In the genomic region with DNA sequence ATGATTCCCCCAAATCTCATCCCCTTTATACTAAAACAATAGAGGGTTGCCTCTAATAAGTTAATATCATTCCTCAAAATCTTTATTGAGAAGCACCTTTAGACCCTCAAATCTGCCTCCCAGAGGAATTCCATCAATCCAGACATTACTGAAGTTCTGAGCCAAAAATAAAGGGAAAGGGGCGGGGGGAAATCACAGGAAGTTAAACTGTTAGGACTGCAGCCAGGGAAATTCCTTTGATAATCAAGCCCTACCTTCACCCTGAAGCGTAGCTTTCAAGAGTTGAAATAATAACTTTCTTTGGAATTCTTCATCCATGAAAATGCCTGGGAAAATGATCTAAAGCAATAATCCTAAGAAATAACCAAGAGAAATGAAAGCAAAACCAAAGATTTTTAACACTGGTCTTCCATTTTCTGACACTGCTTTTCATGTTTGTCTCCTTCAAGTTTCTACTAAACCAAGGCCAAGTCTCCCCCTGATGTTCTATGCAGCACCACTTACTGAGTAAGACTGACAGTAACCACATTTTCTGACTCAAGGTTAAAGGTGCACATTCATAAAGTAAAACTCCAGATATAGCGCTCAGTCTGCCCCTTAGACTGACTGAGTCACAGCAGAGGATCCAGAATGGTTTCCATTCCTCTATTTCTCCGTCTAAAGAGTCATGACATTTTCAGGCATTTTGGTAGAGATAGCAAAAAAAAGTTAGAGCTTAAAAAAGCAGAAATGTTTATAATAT, we compare ENCODE assay signal across 8 cellular contexts.
DNase-seq lines count a peak whose midpoint lies in the region; ATAC-seq and TF ChIP-seq lines count a peak whose summit lies in the region.

No MANE protein-coding gene starts in this region.

- peak; percentile 51 to 85 for ATAC-seq in activated T-cell treated with anti-CD3 and anti-CD28 coated beads, Interleukin-2, amount 50 U/mL, for 4 hours
- peak; percentile 90 for ATAC-seq in HG03095 (IDR thresholded peaks at IDR 0.05; ENCODE audit: unreplicated experiment)
- ATAC-seq in WTC11 = peak; percentile 76

- POLR2A ChIA-PET in WTC11 (lab: Charles Lee) = no interaction called here

- intact Hi-C loops in transverse colon (cut with DNase I; ENCODE audit: low total_unique reads) = no loop called here

- TF ChIP-seq EP300 in transverse colon (IDR thresholded peaks at IDR 0.05; ENCODE audit: low read depth) = no peak

- no peak for TF ChIP-seq POLR2A in transverse colon (IDR thresholded peaks at IDR 0.05)

- H3K9me3 Mint-ChIP-seq in activated T-cell treated with anti-CD3 and anti-CD28 coated beads, Interleukin-2, amount 50 U/mL, for 4 hours = no peaks in the 10 kb centered on the region
- H3K9me3 Mint-ChIP-seq in WTC11 (no peaks in the 10 kb centered on the region), progenitor cell of endocrine pancreas (ENCODE audit: low read depth) (no peaks in the 10 kb centered on the region)

- peaks cover 0 to 9% (median 0%) of the 10 kb centered on the region in 4 donors for H3K4me1 ChIP-seq in transverse colon

- no peak overlapping the region for H3K4me3 Mint-ChIP-seq in activated T-cell treated with anti-CD3 and anti-CD28 coated beads, Interleukin-2, amount 50 U/mL, for 4 hours
- H3K4me3 Mint-ChIP-seq in WTC11 = no peak overlapping the region; the same call in 1 of the 2 replicates
- no peak overlapping the region for H3K4me3 Mint-ChIP-seq in progenitor cell of endocrine pancreas (ENCODE audit: low read depth)

- CTCF ChIA-PET in WTC11 (lab: Charles Lee) = interaction anchor here (0.9 kb wide), 1 partner anchor 272 kb away, joined by 3 read pairs; no protein-coding TSS in a partner anchor

- TF ChIP-seq CTCF in WTC11 (IDR thresholded peaks at IDR 0.05) (no peak), transverse colon (IDR thresholded peaks at IDR 0.05) (no peak), progenitor cell of endocrine pancreas (IDR thresholded peaks at IDR 0.05; ENCODE audit: unreplicated experiment) (no peak)

- H3K4me1 Mint-ChIP-seq in activated T-cell treated with anti-CD3 and anti-CD28 coated beads, Interleukin-2, amount 50 U/mL, for 4 hours (ENCODE audit: low read depth) = no peaks in the 10 kb centered on the region
- H3K4me1 Mint-ChIP-seq in WTC11 (peaks cover 57% of the 10 kb centered on the region), progenitor cell of endocrine pancreas (ENCODE audit: low read depth) (peaks cover 12% of the 10 kb centered on the region)

- peak overlapping the region; percentile 98 for H3K27ac Mint-ChIP-seq in WTC11
- no peak overlapping the region for H3K27ac Mint-ChIP-seq in progenitor cell of endocrine pancreas

- 42 to 51% methylated on average over 4 of the region's 4 CpGs for WGBS in transverse colon (ENCODE audit: low coverage in 1 of 2), 2 donors

- peak overlapping the region in 1 of 4 donors; percentile 16 for H3K4me3 ChIP-seq in transverse colon

- no peaks in the 10 kb centered on the region for H3K27me3 ChIP-seq in transverse colon

- H3K27ac ChIP-seq in transverse colon = peak overlapping the region; percentile 39 to 70 (median 58)

- DNase-seq in activated T-cell treated with anti-CD3 and anti-CD28 coated beads, Interleukin-2, amount 50 U/mL, for 4 hours = no peak
- DNase-seq in activated T-cell treated with anti-CD3 and anti-CD28 coated beads for 4 hours (no peak), WTC11 (ENCODE audit: low spot score) (no peak), iris pigment epithelial cell (ENCODE audit: low read depth) (peak; percentile 97), transverse colon (no peak), SHP77 treated with DMSO at 0.1 percent for 48 hours (lab: John Stamatoyannopoulos, UW) (no peak), progenitor cell of endocrine pancreas (ENCODE audit: low spot score, unreplicated experiment) (no peak)

- in situ Hi-C loops in transverse colon (cut with MboI; ENCODE audit: low pct_ligation_motif_present in 1 of 4, low pct_unique_long_range_greater_than_20kb in 1 of 4, low sequenced_read_pairs in 3 of 4) = no loop called here

- no peaks in the 10 kb centered on the region for H3K36me3 Mint-ChIP-seq in activated T-cell treated with anti-CD3 and anti-CD28 coated beads, Interleukin-2, amount 50 U/mL, for 4 hours (ENCODE audit: insufficient read depth)
- H3K36me3 Mint-ChIP-seq in WTC11 (no peaks in the 10 kb centered on the region), progenitor cell of endocrine pancreas (ENCODE audit: insufficient read depth) (no peaks in the 10 kb centered on the region)

- no peaks in the 10 kb centered on the region for H3K9me3 ChIP-seq in transverse colon

- H3K36me3 ChIP-seq in transverse colon = no peaks in the 10 kb centered on the region

- H3K27me3 Mint-ChIP-seq in activated T-cell treated with anti-CD3 and anti-CD28 coated beads, Interleukin-2, amount 50 U/mL, for 4 hours (ENCODE audit: low read depth) = no peaks in the 10 kb centered on the region
- H3K27me3 Mint-ChIP-seq in WTC11 (ENCODE audit: low read depth) (no peaks in the 10 kb centered on the region), progenitor cell of endocrine pancreas (no peaks in the 10 kb centered on the region)

TF ChIP-seq in WTC11, 78 proteins besides CTCF, POLR2A, EP300 and RAD21 (continues in another document):
- TF ChIP-seq, protein P1, sequence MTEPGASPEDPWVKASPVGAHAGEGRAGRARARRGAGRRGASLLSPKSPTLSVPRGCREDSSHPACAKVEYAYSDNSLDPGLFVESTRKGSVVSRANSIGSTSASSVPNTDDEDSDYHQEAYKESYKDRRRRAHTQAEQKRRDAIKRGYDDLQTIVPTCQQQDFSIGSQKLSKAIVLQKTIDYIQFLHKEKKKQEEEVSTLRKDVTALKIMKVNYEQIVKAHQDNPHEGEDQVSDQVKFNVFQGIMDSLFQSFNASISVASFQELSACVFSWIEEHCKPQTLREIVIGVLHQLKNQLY (CRISPR knock-in tag; IDR thresholded peaks at IDR 0.05) = no peak
- TF ChIP-seq ARID4B (CRISPR knock-in tag; IDR thresholded peaks at IDR 0.05; ENCODE audit: borderline replicate concordance) (no peak), RELA (CRISPR knock-in tag; IDR thresholded peaks at IDR 0.05; ENCODE audit: borderline replicate concordance) (no peak), HMGA2 (CRISPR knock-in tag; IDR thresholded peaks at IDR 0.05) (no peak), FOXP4 (CRISPR knock-in tag; IDR thresholded peaks at IDR 0.05) (no peak)
- TF ChIP-seq, protein P2, sequence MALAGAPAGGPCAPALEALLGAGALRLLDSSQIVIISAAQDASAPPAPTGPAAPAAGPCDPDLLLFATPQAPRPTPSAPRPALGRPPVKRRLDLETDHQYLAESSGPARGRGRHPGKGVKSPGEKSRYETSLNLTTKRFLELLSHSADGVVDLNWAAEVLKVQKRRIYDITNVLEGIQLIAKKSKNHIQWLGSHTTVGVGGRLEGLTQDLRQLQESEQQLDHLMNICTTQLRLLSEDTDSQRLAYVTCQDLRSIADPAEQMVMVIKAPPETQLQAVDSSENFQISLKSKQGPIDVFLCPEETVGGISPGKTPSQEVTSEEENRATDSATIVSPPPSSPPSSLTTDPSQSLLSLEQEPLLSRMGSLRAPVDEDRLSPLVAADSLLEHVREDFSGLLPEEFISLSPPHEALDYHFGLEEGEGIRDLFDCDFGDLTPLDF (CRISPR knock-in tag; IDR thresholded peaks at IDR 0.05) = no peak
